Comparison of ENCODE assay signal across 8 cellular contexts in the genomic region with DNA sequence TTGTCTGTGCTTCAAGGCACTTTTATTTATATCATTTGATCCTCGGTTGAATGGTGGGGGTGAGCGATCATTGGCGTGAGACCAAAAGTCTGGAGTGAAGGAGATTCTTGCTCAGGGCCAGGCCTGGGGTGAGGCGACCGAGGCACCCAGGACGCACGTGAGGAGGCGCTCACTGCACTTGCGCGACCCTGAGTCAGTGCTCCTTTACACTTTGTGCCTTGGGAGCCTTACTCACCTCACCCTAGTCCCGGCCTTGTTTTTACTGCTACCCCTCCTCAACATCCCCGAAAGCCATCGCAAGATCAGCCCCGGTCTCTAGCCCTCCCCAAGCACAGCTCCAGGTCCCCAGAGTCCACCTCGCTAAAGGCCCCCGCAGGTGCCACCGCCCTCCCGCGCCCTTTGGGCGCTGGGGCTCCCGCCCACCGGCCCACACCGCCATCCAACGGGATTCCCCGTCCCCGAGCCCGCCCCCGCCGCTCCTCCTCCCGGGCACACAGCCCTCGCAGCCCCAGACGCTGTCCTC. TPM values are rescaled to one million over a fixed set of nuclear protein-coding genes. Genes with fewer than 3 reads are reported as not detected.
DNase-seq lines count a peak whose midpoint lies in the region; ATAC-seq lines count a peak whose summit lies in the region.

No MANE protein-coding gene starts in this region.

- peak; percentile 60 for ATAC-seq in HG02870 (IDR thresholded peaks at IDR 0.05; ENCODE audit: unreplicated experiment)

- H3K9me3 ChIP-seq in effector memory CD4-positive, alpha-beta T cell (ENCODE audit: control insufficient read depth, low read length), result no peaks in the 10 kb centered on the region
- peaks cover 5% of the 10 kb centered on the region for H3K9me3 ChIP-seq in mesodermal cell (ENCODE audit: control insufficient read depth, low read length)

- peaks cover 14% of the 10 kb centered on the region for H3K4me1 ChIP-seq in effector memory CD4-positive, alpha-beta T cell (ENCODE audit: control insufficient read depth, insufficient read depth, low read length, poor library complexity, severe bottlenecking)
- H3K4me1 ChIP-seq in mesodermal cell (ENCODE audit: control insufficient read depth, insufficient read depth, low read length, poor library complexity, severe bottlenecking), result peaks cover 6% of the 10 kb centered on the region

- peak overlapping the region; percentile 80 for H3K27ac ChIP-seq in effector memory CD4-positive, alpha-beta T cell (ENCODE audit: insufficient read depth, low read length, poor library complexity, severe bottlenecking)
- H3K27ac ChIP-seq in mesodermal cell (ENCODE audit: low read depth, low read length, severe bottlenecking), result peak overlapping the region; percentile 80

- no peaks in the 10 kb centered on the region for H3K36me3 ChIP-seq in effector memory CD4-positive, alpha-beta T cell (ENCODE audit: control insufficient read depth, insufficient read depth, low read length)
- H3K36me3 ChIP-seq in mesodermal cell (ENCODE audit: control insufficient read depth, insufficient read depth, low read length), result peaks cover 4% of the 10 kb centered on the region

- WGBS in mesodermal cell (ENCODE audit: insufficient coverage in 2 of 2), 2 experiments, result 2 to 5% methylated on average over 11 to 17 of the region's 32 CpGs

- H3K4me3 ChIP-seq in effector memory CD4-positive, alpha-beta T cell (ENCODE audit: insufficient read depth, low read depth, low read length, poor library complexity, severe bottlenecking), result peak overlapping the region; percentile 66
- peak overlapping the region; percentile 67 for H3K4me3 ChIP-seq in mesodermal cell (ENCODE audit: extremely low read depth, insufficient read depth, low read length, poor library complexity, severe bottlenecking)

- peak; percentile 48 for DNase-seq in SKM-1 treated with dmso at 0.1 percent for 144 hours (lab: John Stamatoyannopoulos, UW; ENCODE audit: unreplicated experiment)
- DNase-seq in SKM-1 (lab: John Stamatoyannopoulos, UW; ENCODE audit: unreplicated experiment), result no peak
- DNase-seq in NCI-H2196 (lab: John Stamatoyannopoulos, UW; ENCODE audit: unreplicated experiment), result peak; percentile 68
- peak; percentile 57 for DNase-seq in activated CD4-positive, alpha-beta T cell treated with anti-CD3 and anti-CD28 coated beads, Interleukin-2, amount 50 U/mL, for 1 hour
- DNase-seq in effector memory CD4-positive, alpha-beta T cell, result peak; percentile 57 to 68 (median 64)
- DNase-seq in stimulated activated CD8-positive, alpha-beta memory T cell treated with anti-CD3 and anti-CD28 coated beads, Interleukin-15, amount 100 ng/mL, for 4 hours (ENCODE audit: low read depth in 2 of 2), result peak; percentile 43 to 56

- no peaks in the 10 kb centered on the region for H3K27me3 ChIP-seq in effector memory CD4-positive, alpha-beta T cell (replicated peaks; ENCODE audit: control insufficient read depth, insufficient read depth, low read length, poor library complexity, severe bottlenecking)

RNA-seq across cellular contexts. Expression of a gene that starts 0.5 kb away (rescaled TPM):
- polyA plus RNA-seq in mesodermal cell (2013, experiment 1 of 2), result 19.9 TPM
- 21.1 TPM for polyA plus RNA-seq in mesodermal cell (2013, experiment 2 of 2)

RNA-seq across cellular contexts. Expression of a gene that starts 16.7 kb away (rescaled TPM):
- polyA plus RNA-seq in mesodermal cell (2013, experiment 1 of 2), result 127 TPM
- 78.9 TPM for polyA plus RNA-seq in mesodermal cell (2013, experiment 2 of 2)

RNA-seq across cellular contexts. Expression of a gene that starts 28.9 kb away (rescaled TPM):
- polyA plus RNA-seq in mesodermal cell (2013, experiment 1 of 2), result 124 TPM
- 105 TPM for polyA plus RNA-seq in mesodermal cell (2013, experiment 2 of 2)

RNA-seq across cellular contexts. Expression of a gene that starts 36.1 kb away (rescaled TPM):
- 3.9 TPM for polyA plus RNA-seq in mesodermal cell (2013, experiment 1 of 2)
- 4.1 TPM for polyA plus RNA-seq in mesodermal cell (2013, experiment 2 of 2)

RNA-seq across cellular contexts. Expression of a gene that starts 54.2 kb away (rescaled TPM):
- polyA plus RNA-seq in mesodermal cell (2013, experiment 1 of 2), result 52.0 TPM
- polyA plus RNA-seq in mesodermal cell (2013, experiment 2 of 2), result 50.0 TPM
